23 cellular contexts compared by ENCODE assay signal in genomic region chr3:184648726-184649125, GRCh38.
"Had no signal": no experiment of that assay in that cellular context is flagged by ENCODE, and none has a peak within 500 bp of the region (broad histone marks: within the 10 kb centered on the region; RNA-seq: fewer than 3 reads in every experiment).

No MANE protein-coding gene starts in this region.

- H3K36me3 ChIP-seq: gastrocnemius medialis, tibial nerve had no signal

- H3K4me3 ChIP-seq: gastrocnemius medialis, tibial nerve had no signal

- FAIRE-seq: bronchial epithelial cell had no signal

- H3K4me3 Mint-ChIP-seq: activated T-cell treated with anti-CD3 and anti-CD28 coated beads, Interleukin-2, amount 50 U/mL, for 72 hours; naive thymus-derived CD8-positive, alpha-beta T cell; T-helper 1 cell treated with Interleukin-12 subunit alpha and Interleukin-12 subunit beta and Interleukin-4 antibody, amounts not matched to agents 30 μg/mL and 1 μg/mL, for 36 hours had no signal

- H3K27me3 ChIP-seq: gastrocnemius medialis, tibial nerve had no signal

- H3K4me1 ChIP-seq: gastrocnemius medialis had no signal

- H3K9me3 ChIP-seq: gastrocnemius medialis, tibial nerve had no signal

- H3K9me3 Mint-ChIP-seq: activated T-cell treated with anti-CD3 and anti-CD28 coated beads, Interleukin-2, amount 50 U/mL, for 72 hours; naive thymus-derived CD8-positive, alpha-beta T cell; T-helper 1 cell treated with Interleukin-12 subunit alpha and Interleukin-12 subunit beta and Interleukin-4 antibody, amounts not matched to agents 30 μg/mL and 1 μg/mL, for 36 hours had no signal

- DNase-seq: activated CD4-positive, alpha-beta T cell treated with anti-CD3 and anti-CD28 coated beads for 1 hour; activated CD8-positive, alpha-beta memory T cell treated with anti-CD3 and anti-CD28 coated beads for 24 hours; activated CD8-positive, alpha-beta memory T cell treated with anti-CD3 and anti-CD28 coated beads, Interleukin-2, amount 50 U/mL, for 48 hours; activated effector memory CD4-positive, alpha-beta T cell treated with anti-CD3 and anti-CD28 coated beads, Interleukin-2, amount 50 U/mL, for 16 hours; activated naive CD4-positive, alpha-beta T cell treated with anti-CD3 and anti-CD28 coated beads, Interleukin-2, amount 50 U/mL, for 16 hours; activated T-cell treated with anti-CD3 and anti-CD28 coated beads, Interleukin-2, amount 50 U/mL, for 72 hours; aorta; cerebellar nuclear complex; cortex of kidney; gastrocnemius medialis; head of caudate nucleus; mesendoderm; naive thymus-derived CD8-positive, alpha-beta T cell; occipital lobe; posterior cingulate gyrus; stimulated activated CD4-positive, alpha-beta T cell treated with anti-CD3 and anti-CD28 coated beads, Interleukin-12 subunit alpha, Interleukin-12 subunit beta, amount 100 ng/mL, for 4 hours; stimulated activated CD4-positive, alpha-beta T cell treated with anti-CD3 and anti-CD28 coated beads, Interleukin-1b, Interleukin-23, amount 100 ng/mL, for 48 hours; stimulated activated naive CD8-positive, alpha-beta T cell treated with anti-CD3 and anti-CD28 coated beads, Interleukin-15, Interleukin-2, amounts not matched to agents 100 U/mL and 50 U/mL, for 24 hours; substantia nigra had no signal

- H3K27ac Mint-ChIP-seq: activated T-cell treated with anti-CD3 and anti-CD28 coated beads, Interleukin-2, amount 50 U/mL, for 72 hours; T-helper 1 cell treated with Interleukin-12 subunit alpha and Interleukin-12 subunit beta and Interleukin-4 antibody, amounts not matched to agents 30 μg/mL and 1 μg/mL, for 36 hours had no signal

- ATAC-seq: activated T-cell treated with anti-CD3 and anti-CD28 coated beads, Interleukin-2, amount 50 U/mL, for 72 hours; gastrocnemius medialis; naive thymus-derived CD8-positive, alpha-beta T cell; stimulated activated naive CD8-positive, alpha-beta T cell treated with anti-CD3 and anti-CD28 coated beads, Interleukin-15, Interleukin-2, amounts not matched to agents 100 U/mL and 50 U/mL, for 24 hours had no signal

- H3K27ac ChIP-seq: gastrocnemius medialis, tibial nerve, VCaP had no signal

- H3K36me3 Mint-ChIP-seq: naive thymus-derived CD8-positive, alpha-beta T cell had no signal
